ENCODE assay signal across 11 cellular contexts in genomic region chr1:36871146-36871971, GRCh38.
DNase-seq lines count a peak whose midpoint lies in the region; ATAC-seq and TF ChIP-seq lines count a peak whose summit lies in the region.
"Had no signal": no experiment of that assay in that cellular context is flagged by ENCODE, and none has a peak within 500 bp of the region (broad histone marks: within the 10 kb centered on the region; RNA-seq: fewer than 3 reads in every experiment).

No MANE protein-coding gene starts in this region.

- no peak for ATAC-seq in stimulated activated effector memory CD8-positive, alpha-beta T cell treated with anti-CD3 and anti-CD28 coated beads, Interleukin-12 subunit alpha, Interleukin-12 subunit beta, amount 100 ng/mL, for 72 hours
- no peak for ATAC-seq in activated CD8-positive, alpha-beta memory T cell treated with anti-CD3 and anti-CD28 coated beads, Interleukin-2, amount 10 ng/mL, durations not matched to agents 7 days and 5 days
- no peak for ATAC-seq in GM19324 (IDR thresholded peaks at IDR 0.05; ENCODE audit: low FRiP score, unreplicated experiment)
- ATAC-seq: psoas muscle had no signal

- H3K36me3 Mint-ChIP-seq in neural crest cell (ENCODE audit: low read depth) = no peaks in the 10 kb centered on the region
- no peaks in the 10 kb centered on the region for H3K36me3 Mint-ChIP-seq in stimulated activated effector memory CD8-positive, alpha-beta T cell treated with anti-CD3 and anti-CD28 coated beads, Interleukin-12 subunit alpha, Interleukin-12 subunit beta, amount 100 ng/mL, for 72 hours
- no peaks in the 10 kb centered on the region for H3K36me3 Mint-ChIP-seq in activated CD8-positive, alpha-beta memory T cell treated with anti-CD3 and anti-CD28 coated beads, Interleukin-2, amount 10 ng/mL, durations not matched to agents 7 days and 5 days

- H3K27ac ChIP-seq in WERI-Rb-1 = peak overlapping the region; percentile 84
- H3K27ac ChIP-seq: psoas muscle, vagina had no signal

- no peaks in the 10 kb centered on the region for H3K9me3 Mint-ChIP-seq in neural crest cell
- H3K9me3 Mint-ChIP-seq in stimulated activated effector memory CD8-positive, alpha-beta T cell treated with anti-CD3 and anti-CD28 coated beads, Interleukin-12 subunit alpha, Interleukin-12 subunit beta, amount 100 ng/mL, for 72 hours = no peaks in the 10 kb centered on the region
- no peaks in the 10 kb centered on the region for H3K9me3 Mint-ChIP-seq in activated CD8-positive, alpha-beta memory T cell treated with anti-CD3 and anti-CD28 coated beads, Interleukin-2, amount 10 ng/mL, durations not matched to agents 7 days and 5 days (ENCODE audit: low read depth)

- H3K4me1 Mint-ChIP-seq in neural crest cell = peaks cover 12% of the 10 kb centered on the region
- no peaks in the 10 kb centered on the region for H3K4me1 Mint-ChIP-seq in stimulated activated effector memory CD8-positive, alpha-beta T cell treated with anti-CD3 and anti-CD28 coated beads, Interleukin-12 subunit alpha, Interleukin-12 subunit beta, amount 100 ng/mL, for 72 hours
- no peaks in the 10 kb centered on the region for H3K4me1 Mint-ChIP-seq in activated CD8-positive, alpha-beta memory T cell treated with anti-CD3 and anti-CD28 coated beads, Interleukin-2, amount 10 ng/mL, durations not matched to agents 7 days and 5 days

- CTCF ChIA-PET in activated CD8-positive, alpha-beta memory T cell treated with anti-CD3 and anti-CD28 coated beads, Interleukin-2, amount 10 ng/mL, durations not matched to agents 7 days and 5 days (lab: Charles Lee) = no interaction called here

- peak overlapping the region; percentile 94 for H3K27ac Mint-ChIP-seq in neural crest cell (ENCODE audit: unreplicated experiment)
- no peak overlapping the region for H3K27ac Mint-ChIP-seq in stimulated activated effector memory CD8-positive, alpha-beta T cell treated with anti-CD3 and anti-CD28 coated beads, Interleukin-12 subunit alpha, Interleukin-12 subunit beta, amount 100 ng/mL, for 72 hours
- H3K27ac Mint-ChIP-seq in activated CD8-positive, alpha-beta memory T cell treated with anti-CD3 and anti-CD28 coated beads, Interleukin-2, amount 10 ng/mL, durations not matched to agents 7 days and 5 days = no peak overlapping the region

- H3K27me3 ChIP-seq in MG63 (no peaks in the 10 kb centered on the region), WERI-Rb-1 (ENCODE audit: insufficient read depth, low read depth, severe bottlenecking) (no peaks in the 10 kb centered on the region)
- H3K27me3 ChIP-seq: vagina had no signal

- no peak overlapping the region for H3K4me3 Mint-ChIP-seq in neural crest cell
- H3K4me3 Mint-ChIP-seq in stimulated activated effector memory CD8-positive, alpha-beta T cell treated with anti-CD3 and anti-CD28 coated beads, Interleukin-12 subunit alpha, Interleukin-12 subunit beta, amount 100 ng/mL, for 72 hours = no peak overlapping the region
- no peak overlapping the region for H3K4me3 Mint-ChIP-seq in activated CD8-positive, alpha-beta memory T cell treated with anti-CD3 and anti-CD28 coated beads, Interleukin-2, amount 10 ng/mL, durations not matched to agents 7 days and 5 days

- H3K4me3 ChIP-seq in MG63 = no peak overlapping the region
- H3K4me3 ChIP-seq in WERI-Rb-1 (ENCODE audit: low read depth, low read length) = no peak overlapping the region
- H3K4me3 ChIP-seq: psoas muscle, vagina had no signal

- H3K36me3 ChIP-seq in MG63 (no peaks in the 10 kb centered on the region), WERI-Rb-1 (peaks cover 65% of the 10 kb centered on the region)
- H3K36me3 ChIP-seq: vagina had no signal

- TF ChIP-seq CTCF in WERI-Rb-1 (IDR thresholded peaks at IDR 0.05; ENCODE audit: low read depth, low read length) (no peak), neural crest cell (conservative IDR thresholded peaks at IDR 0.05) (no peak), GM20000 (IDR thresholded peaks at IDR 0.05; ENCODE audit: extremely low read depth, missing control alignments) (no peak)

- H3K9me3 ChIP-seq in MG63 = no peaks in the 10 kb centered on the region
- no peaks in the 10 kb centered on the region for H3K9me3 ChIP-seq in WERI-Rb-1 (ENCODE audit: severe bottlenecking)
- H3K9me3 ChIP-seq: psoas muscle, vagina had no signal

- H3K27me3 Mint-ChIP-seq in neural crest cell (ENCODE audit: low read depth) = no peaks in the 10 kb centered on the region
- no peaks in the 10 kb centered on the region for H3K27me3 Mint-ChIP-seq in activated CD8-positive, alpha-beta memory T cell treated with anti-CD3 and anti-CD28 coated beads, Interleukin-2, amount 10 ng/mL, durations not matched to agents 7 days and 5 days

- DNase-seq in COR-L47 (lab: John Stamatoyannopoulos, UW) = peak; percentile 73
- peak; percentile 86 for DNase-seq in MG63
- peak; percentile 89 for DNase-seq in WERI-Rb-1
- no peak for DNase-seq in neural crest cell (ENCODE audit: low read depth, low spot score)
- no peak for DNase-seq in stimulated activated effector memory CD8-positive, alpha-beta T cell treated with anti-CD3 and anti-CD28 coated beads, Interleukin-12 subunit alpha, Interleukin-12 subunit beta, amount 100 ng/mL, for 72 hours (ENCODE audit: low spot score in 2 of 2)
- DNase-seq in activated CD8-positive, alpha-beta memory T cell treated with anti-CD3 and anti-CD28 coated beads, Interleukin-2, amount 10 ng/mL, durations not matched to agents 7 days and 5 days = no peak
- DNase-seq in GM20000 (ENCODE audit: low spot score) = no peak
- DNase-seq: amniotic stem cell, psoas muscle had no signal

Comparison
In these comparisons a context has a peak if more than half of its experiments do, and no peak if none do; other contexts are left out.
1. DNase-seq: peak in COR-L47 (single experiment), MG63 (single experiment) and WERI-Rb-1 (single experiment); none in neural crest cell (single experiment), stimulated activated effector memory CD8-positive, alpha-beta T cell treated with anti-CD3 and anti-CD28 coated beads, Interleukin-12 subunit alpha, Interleukin-12 subunit beta, amount 100 ng/mL, for 72 hours (0 of 2), activated CD8-positive, alpha-beta memory T cell treated with anti-CD3 and anti-CD28 coated beads, Interleukin-2, amount 10 ng/mL, durations not matched to agents 7 days and 5 days (single experiment) and GM20000 (single experiment).